ENCODE assay signal across 8 cellular contexts in the genomic region with DNA sequence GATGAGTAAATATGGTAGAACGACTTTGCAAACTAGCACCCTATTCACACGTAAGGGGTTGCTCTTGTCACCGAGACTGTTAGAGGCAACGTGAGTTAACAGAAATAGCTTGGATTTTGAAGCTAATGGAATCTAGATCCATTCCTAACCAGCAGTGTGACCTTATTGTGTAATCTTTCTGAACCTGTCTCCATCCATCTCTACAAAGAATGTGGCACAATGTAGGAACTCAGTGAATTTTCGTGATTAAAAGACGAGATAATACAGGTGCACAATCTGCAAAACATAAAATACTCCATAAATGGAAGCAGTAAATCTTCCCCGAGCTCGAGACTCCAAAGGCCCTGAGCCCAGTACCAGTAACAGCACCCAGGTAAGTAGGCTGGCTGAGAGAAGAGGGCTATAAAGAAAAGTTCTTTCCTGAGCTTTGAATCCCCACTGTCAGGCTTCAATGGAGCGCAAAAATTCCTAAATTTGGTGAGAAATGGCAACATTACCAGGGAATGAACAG. TPM values are rescaled to one million over a fixed set of nuclear protein-coding genes. Genes with fewer than 3 reads are reported as not detected.
DNase-seq lines count a peak whose midpoint lies in the region; ATAC-seq and TF ChIP-seq lines count a peak whose summit lies in the region.

No MANE protein-coding gene starts in this region.

- POLR2A ChIA-PET in naive thymus-derived CD4-positive, alpha-beta T cell (lab: Charles Lee), result interaction anchor here (0.8 to 2.2 kb wide), 16 partner anchors 18 to 419 kb away, joined by 3 to 12 read pairs (median 6); a partner anchor contains a TSS

- H3K36me3 ChIP-seq in BE2C, result peaks cover 3% of the 10 kb centered on the region
- peaks cover 4% of the 10 kb centered on the region; the same call in 1 of the 2 replicates for H3K36me3 ChIP-seq in HUES64 (ENCODE audit: insufficient read depth, low read length)
- no peaks in the 10 kb centered on the region for H3K36me3 ChIP-seq in naive thymus-derived CD4-positive, alpha-beta T cell (ENCODE audit: control insufficient read depth in 2 of 3, insufficient read depth in 3 of 3, low read length in 3 of 3)

- peak overlapping the region; percentile 82 to 93 (median 85) for H3K4me3 Mint-ChIP-seq in naive thymus-derived CD4-positive, alpha-beta T cell

- WGBS in HUES64, result 80% methylated on average over 9 of the region's 9 CpGs

- intact Hi-C loops in naive thymus-derived CD4-positive, alpha-beta T cell (cut with micrococcal nuclease), result loop anchor here (1.0 to 5.0 kb wide), 27 partner anchors 19 to 1264 kb away; a partner anchor contains a TSS

- peaks cover 11 to 41% (median 22%) of the 10 kb centered on the region in 7 donors for H3K4me1 Mint-ChIP-seq in naive thymus-derived CD4-positive, alpha-beta T cell

- H3K27me3 Mint-ChIP-seq in naive thymus-derived CD4-positive, alpha-beta T cell, result peaks cover 0 to 5% (median 0%) of the 10 kb centered on the region in 5 donors

- no peaks in the 10 kb centered on the region for H3K27me3 ChIP-seq in BE2C
- H3K27me3 ChIP-seq in HUES64 (ENCODE audit: insufficient read depth, low read length), result no peaks in the 10 kb centered on the region
- no peaks in the 10 kb centered on the region for H3K27me3 ChIP-seq in naive thymus-derived CD4-positive, alpha-beta T cell (ENCODE audit: control insufficient read depth in 2 of 2, insufficient read depth in 2 of 2, low read length in 2 of 2)

- ATAC-seq in naive thymus-derived CD4-positive, alpha-beta T cell, result no peak
- ATAC-seq in GM21717 (IDR thresholded peaks at IDR 0.05; ENCODE audit: unreplicated experiment) (no peak), HG02885 (IDR thresholded peaks at IDR 0.05; ENCODE audit: poor library complexity, unreplicated experiment) (no peak), GM19035 (IDR thresholded peaks at IDR 0.05; ENCODE audit: unreplicated experiment) (no peak)

- peaks cover 0 to 17% (median 0%) of the 10 kb centered on the region in 5 donors for H3K36me3 Mint-ChIP-seq in naive thymus-derived CD4-positive, alpha-beta T cell

- TF ChIP-seq CTCF in BE2C (IDR thresholded peaks at IDR 0.05; ENCODE audit: low read depth, low read length), result no peak

- peak overlapping the region; percentile 94 to 98 (median 97) for H3K27ac Mint-ChIP-seq in naive thymus-derived CD4-positive, alpha-beta T cell

- H3K27ac ChIP-seq in HUES64 (ENCODE audit: low read depth, low read length), result peak overlapping the region; percentile 83
- H3K27ac ChIP-seq in caudate nucleus (ENCODE audit: low read depth, low read length), result peak overlapping the region; percentile 96
- peak overlapping the region; percentile 81 for H3K27ac ChIP-seq in naive thymus-derived CD4-positive, alpha-beta T cell (ENCODE audit: low read depth, low read length)

- peaks cover 0 to 3% (median 0%) of the 10 kb centered on the region in 11 donors for H3K9me3 Mint-ChIP-seq in naive thymus-derived CD4-positive, alpha-beta T cell

- H3K4me1 ChIP-seq in BE2C (peaks cover 10% of the 10 kb centered on the region; the same call in 1 of the 2 replicates), HUES64 (ENCODE audit: insufficient read depth, low read length) (peaks cover 13% of the 10 kb centered on the region)
- peaks cover 13% of the 10 kb centered on the region in 2 donors for H3K4me1 ChIP-seq in naive thymus-derived CD4-positive, alpha-beta T cell (ENCODE audit: control insufficient read depth in 2 of 2, insufficient read depth in 2 of 2, low read length in 2 of 2)

- H3K4me3 ChIP-seq in BE2C (ENCODE audit: low read depth, low read length) (peak overlapping the region; percentile 95), HUES64 (ENCODE audit: low read length) (peak overlapping the region; percentile 93)
- H3K4me3 ChIP-seq in naive thymus-derived CD4-positive, alpha-beta T cell (ENCODE audit: low read length), result peak overlapping the region; percentile 28

- peak overlapping the region; percentile 51 for H3K9ac ChIP-seq in HUES64 (ENCODE audit: low read depth, low read length)

- CTCF ChIA-PET in naive thymus-derived CD4-positive, alpha-beta T cell (lab: Charles Lee), result interaction anchor here (0.6 to 1.1 kb wide), 10 partner anchors 20 to 763 kb away, joined by 3 to 8 read pairs (median 4); a partner anchor contains a TSS

- DNase-seq in BE2C, result no peak
- no peak for DNase-seq in caudate nucleus (lab: John Stamatoyannopoulos, UW)
- no peak for DNase-seq in naive thymus-derived CD4-positive, alpha-beta T cell
- no peak for DNase-seq in NOMO-1 treated with DMSO at 0.1 percent for 48 hours (lab: John Stamatoyannopoulos, UW; ENCODE audit: unreplicated experiment)

- no peaks in the 10 kb centered on the region for H3K9me3 ChIP-seq in BE2C
- H3K9me3 ChIP-seq in HUES64 (ENCODE audit: insufficient read depth, low read depth, low read length), result no peaks in the 10 kb centered on the region
- H3K9me3 ChIP-seq in naive thymus-derived CD4-positive, alpha-beta T cell (ENCODE audit: control insufficient read depth in 2 of 3, low read length in 3 of 3), result no peaks in the 10 kb centered on the region

RNA-seq across cellular contexts. Expression of a gene that starts 0.8 kb away (rescaled TPM):
- 13.5 TPM for polyA plus RNA-seq in BE2C (2012; ENCODE audit: insufficient read depth, insufficient read length, low read depth)
- polyA plus RNA-seq in HUES64 (2013, experiment 1 of 2), result 61.5 TPM
- 66.2 TPM for polyA plus RNA-seq in HUES64 (2013, experiment 2 of 2)
- 10 to 100 TPM in 1 of 5 experiments, 1 to 10 TPM in 3, under 1 TPM in 1; 0.65 to 87.9 (median 1.6) TPM for total RNA-seq in naive thymus-derived CD4-positive, alpha-beta T cell
- under 1 TPM; 0.18 to 0.92 TPM for polyA plus RNA-seq in naive thymus-derived CD4-positive, alpha-beta T cell

RNA-seq across cellular contexts. Expression of a gene that starts 20.0 kb away (rescaled TPM):
- polyA plus RNA-seq in BE2C (2012; ENCODE audit: insufficient read depth, insufficient read length, low read depth), result 61.3 TPM
- polyA plus RNA-seq in HUES64 (2013, experiment 1 of 2), result 34.9 TPM
- 39.5 TPM for polyA plus RNA-seq in HUES64 (2013, experiment 2 of 2)
- total RNA-seq in naive thymus-derived CD4-positive, alpha-beta T cell, result 100 to 1,000 TPM in 4 of 5 experiments, 10 to 100 TPM in 1; 37.8 to 356 (median 235) TPM
- 10 to 100 TPM; 58.6 to 88.3 TPM for polyA plus RNA-seq in naive thymus-derived CD4-positive, alpha-beta T cell

RNA-seq across cellular contexts. Expression of a gene that starts 27.1 kb away (rescaled TPM):
- polyA plus RNA-seq in BE2C (2012; ENCODE audit: insufficient read depth, insufficient read length, low read depth), result 362 TPM
- 210 TPM for polyA plus RNA-seq in HUES64 (2013, experiment 1 of 2)
- 234 TPM for polyA plus RNA-seq in HUES64 (2013, experiment 2 of 2)
- 100 to 1,000 TPM; 148 to 235 (median 158) TPM for total RNA-seq in naive thymus-derived CD4-positive, alpha-beta T cell
- 100 to 1,000 TPM; 389 to 466 TPM for polyA plus RNA-seq in naive thymus-derived CD4-positive, alpha-beta T cell

RNA-seq across cellular contexts. Expression of a gene that starts 29.0 kb away (rescaled TPM):
- 191 TPM for polyA plus RNA-seq in BE2C (2012; ENCODE audit: insufficient read depth, insufficient read length, low read depth)
- 51.5 TPM for polyA plus RNA-seq in HUES64 (2013, experiment 1 of 2)
- polyA plus RNA-seq in HUES64 (2013, experiment 2 of 2), result 50.1 TPM
- total RNA-seq in naive thymus-derived CD4-positive, alpha-beta T cell, result 10 to 100 TPM; 35.5 to 94.1 (median 57.9) TPM
- 1 to 10 TPM in 1 of 2 donors, under 1 TPM in 1; 0.48 to 2.3 TPM for polyA plus RNA-seq in naive thymus-derived CD4-positive, alpha-beta T cell

Comparison
In these comparisons a context has a peak if more than half of its experiments do, and no peak if none do; other contexts are left out.
1. H3K4me3 ChIP-seq: peak in every context shown above with its lines; median percentile 95 in BE2C; 93 in HUES64; 28 in naive thymus-derived CD4-positive, alpha-beta T cell.